10 cellular contexts compared by ENCODE assay signal in genomic region chr1:41362749-41363631, GRCh38. TPM values are rescaled to one million over a fixed set of nuclear protein-coding genes. Genes with fewer than 3 reads are reported as not detected.
A peak's percentile ranks its signal among the peaks of the same experiment; 100 is the strongest.
DNase-seq lines count a peak whose midpoint lies in the region; ATAC-seq and TF ChIP-seq lines count a peak whose summit lies in the region.
"Had no signal": no experiment of that assay in that cellular context is flagged by ENCODE, and none has a peak within 500 bp of the region (broad histone marks: within the 10 kb centered on the region; RNA-seq: fewer than 3 reads in every experiment).

No MANE protein-coding gene starts in this region.

- 49 to 55% methylated on average over 9 of the region's 9 CpGs for WGBS in heart right ventricle, 2 donors
- 55 to 58% methylated on average over 7 to 8 of the region's 9 CpGs for WGBS in mesodermal cell (ENCODE audit: insufficient coverage in 2 of 2), 2 experiments

- POLR2A ChIA-PET in PC-9 (lab: Charles Lee; ENCODE audit: unreplicated experiment) = no interaction called here

- intact Hi-C loops in heart right ventricle (cut with DNase I) = loop anchor here in 5 of 10 donors (1.0 to 10.0 kb wide), 4 partner anchors 17 to 69 kb away; no protein-coding TSS in a partner anchor
- intact Hi-C loops in PC-9 (cut with micrococcal nuclease; ENCODE audit: unreplicated experiment) = no loop called here
- intact Hi-C loops in vagina (cut with DNase I) = no loop called here

- H3K79me2 ChIP-seq in PC-9 (ENCODE audit: low read depth) = no peaks in the 10 kb centered on the region

- no peak for TF ChIP-seq CTCF in right atrium auricular region (IDR thresholded peaks at IDR 0.05)
- TF ChIP-seq CTCF in heart right ventricle (IDR thresholded peaks at IDR 0.05) = no peak
- no peak for TF ChIP-seq CTCF in PC-9 (conservative IDR thresholded peaks at IDR 0.05)
- TF ChIP-seq CTCF in vagina (IDR thresholded peaks at IDR 0.05) = no peak

- H3K4me1 ChIP-seq in right atrium auricular region = peaks cover 0 to 72% of the 10 kb centered on the region in 2 donors
- H3K4me1 ChIP-seq in heart right ventricle = peaks cover 17 to 72% (median 45%) of the 10 kb centered on the region in 9 donors
- peaks cover 51% of the 10 kb centered on the region for H3K4me1 ChIP-seq in PC-9 (replicated peaks; ENCODE audit: insufficient read depth)
- H3K4me1 ChIP-seq in mesodermal cell (ENCODE audit: control insufficient read depth, insufficient read depth, low read length, poor library complexity, severe bottlenecking) = peaks cover 36% of the 10 kb centered on the region
- peaks cover 54% of the 10 kb centered on the region for H3K4me1 ChIP-seq in vagina

- CTCF ChIA-PET in PC-9 (lab: Charles Lee) = no interaction called here

- H3K27me3 ChIP-seq in right atrium auricular region (no peaks in the 10 kb centered on the region), heart right ventricle (peaks cover 0 to 73% (median 28%) of the 10 kb centered on the region in 7 donors), PC-9 (ENCODE audit: insufficient read depth, low read depth) (peaks cover 7% of the 10 kb centered on the region; the same call in 1 of the 2 replicates), vagina (no peaks in the 10 kb centered on the region)

- H3K9me2 ChIP-seq in PC-9 (ENCODE audit: insufficient read depth) = no peaks in the 10 kb centered on the region

- H3K36me3 ChIP-seq in right atrium auricular region (no peaks in the 10 kb centered on the region), heart right ventricle (no peaks in the 10 kb centered on the region), PC-9 (ENCODE audit: low read depth) (no peaks in the 10 kb centered on the region), mesodermal cell (ENCODE audit: control insufficient read depth, insufficient read depth, low read length) (no peaks in the 10 kb centered on the region), vagina (no peaks in the 10 kb centered on the region)

- H4K20me1 ChIP-seq in PC-9 (ENCODE audit: insufficient read depth) = no peaks in the 10 kb centered on the region

- H3K27ac ChIP-seq in right atrium auricular region (peak overlapping the region; percentile 64 to 71), heart right ventricle (no peak overlapping the region), PC-9 (no peak overlapping the region), mesodermal cell (ENCODE audit: low read depth, low read length, severe bottlenecking) (no peak overlapping the region), vagina (no peak overlapping the region)

- peaks cover 29% of the 10 kb centered on the region; the same call in 1 of the 2 replicates for H3F3A ChIP-seq in PC-9 (ENCODE audit: insufficient read depth, low read depth)

- DNase-seq in right atrium auricular region (ENCODE audit: low spot score) (no peak), heart right ventricle (no peak), PC-9 (no peak), vagina (ENCODE audit: extremely low spot score in 2 of 2) (no peak), NCI-H2227 treated with DMSO at 0.1 percent for 48 hours (lab: John Stamatoyannopoulos, UW) (no peak), T-helper 9 cell (no peak)
- DNase-seq: DMS79 treated with DMSO at 0.1 percent for 48 hours, KBM-7 had no signal

- no peak for TF ChIP-seq POLR2A in vagina (IDR thresholded peaks at IDR 0.05)

- H3K9me3 ChIP-seq in right atrium auricular region (no peaks in the 10 kb centered on the region), heart right ventricle (no peaks in the 10 kb centered on the region), PC-9 (ENCODE audit: insufficient read depth, low read depth) (no peaks in the 10 kb centered on the region), mesodermal cell (ENCODE audit: control insufficient read depth, low read length) (no peaks in the 10 kb centered on the region), vagina (no peaks in the 10 kb centered on the region)

- TSS peak; percentile 28 for BruUV-seq in PC-9 (replicated peaks; lab: Mats Ljungman, UMichigan)

- no peak for ATAC-seq in heart right ventricle
- ATAC-seq in GM19324 (IDR thresholded peaks at IDR 0.05; ENCODE audit: low FRiP score, unreplicated experiment) = no peak

- peak overlapping the region; percentile 90 for H3K4me2 ChIP-seq in PC-9

- no peak overlapping the region for H2AFZ ChIP-seq in PC-9

- H3K4me3 ChIP-seq in right atrium auricular region (peak overlapping the region; percentile 46 to 67), heart right ventricle (peak overlapping the region in 5 of 10 donors; percentile 64 to 82 (median 68)), PC-9 (peak overlapping the region; percentile 61; the same call in 1 of the 2 replicates), mesodermal cell (ENCODE audit: extremely low read depth, insufficient read depth, low read length, poor library complexity, severe bottlenecking) (peak overlapping the region; percentile 52), vagina (peak overlapping the region; percentile 51 to 61)

RNA-seq across cellular contexts. Expression of gene FOXO6, which starts 1.8 kb away (rescaled TPM):
- total RNA-seq in right atrium auricular region = 1 to 10 TPM; 1.4 to 1.9 TPM
- 1 to 10 TPM in 8 of 10 donors, under 1 TPM in 2; 0.30 to 2.6 (median 1.4) TPM for total RNA-seq in heart right ventricle
- polyA plus RNA-seq in heart right ventricle = under 1 TPM; 0.77 to 0.95 TPM
- 9.0 and 17.5 TPM in 2 replicates for total RNA-seq in PC-9 (2021)
- polyA plus RNA-seq in mesodermal cell (2013, experiment 1 of 2) = 1.6 TPM
- 1.1 TPM for polyA plus RNA-seq in mesodermal cell (2013, experiment 2 of 2)
- total RNA-seq in vagina = 1.7 TPM

Comparison
In these comparisons a context has a peak if more than half of its experiments do, and no peak if none do; other contexts are left out.
1. H3K27ac ChIP-seq: peak in right atrium auricular region (2 of 2); none in heart right ventricle (0 of 10), PC-9 (single experiment), mesodermal cell (single experiment) and vagina (single experiment).